11 cellular contexts compared by ENCODE assay signal in the genomic region with DNA sequence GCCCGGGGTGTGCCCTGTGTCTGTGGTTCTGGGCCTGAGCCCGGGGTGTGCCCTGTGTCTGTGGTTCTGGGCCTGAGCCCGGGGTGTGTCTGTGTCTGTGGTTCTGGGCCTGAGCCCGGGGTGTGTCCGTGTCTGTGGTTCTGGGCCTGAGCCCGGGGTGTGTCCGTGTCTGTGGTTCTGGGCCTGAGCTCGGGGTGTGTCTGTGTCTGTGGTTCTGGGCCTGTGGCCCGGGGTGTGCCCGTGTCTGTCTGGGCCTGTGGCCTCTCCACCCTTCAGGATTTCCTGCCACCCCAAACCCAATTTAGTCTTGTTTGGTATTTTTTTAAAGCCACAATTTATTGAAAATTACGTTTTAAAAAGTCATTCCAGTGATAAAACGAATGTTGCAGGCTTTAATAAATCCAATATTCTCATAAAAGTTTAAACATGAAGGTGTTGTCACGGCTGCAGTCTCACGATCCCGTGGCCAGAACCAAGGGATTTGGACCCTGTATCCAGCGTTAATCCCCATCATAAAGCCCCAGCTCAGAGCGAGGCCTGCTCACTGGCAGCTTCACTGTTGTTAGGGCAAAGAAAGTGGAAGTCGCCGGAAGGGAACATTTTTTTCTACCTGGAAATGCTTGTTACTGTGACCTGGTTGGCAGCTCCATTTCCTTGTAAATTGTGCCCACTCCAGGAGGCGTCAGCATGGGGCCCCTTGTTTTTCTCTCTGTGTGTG.
DNase-seq lines count a peak whose midpoint lies in the region; FAIRE-seq and TF ChIP-seq lines count a peak whose summit lies in the region.
"Had no signal": no experiment of that assay in that cellular context is flagged by ENCODE, and none has a peak within 500 bp of the region (broad histone marks: within the 10 kb centered on the region; RNA-seq: fewer than 3 reads in every experiment).

No MANE protein-coding gene starts in this region.

- no peak for TF ChIP-seq EP300 in H1 (IDR thresholded peaks at IDR 0.05; ENCODE audit: borderline replicate concordance in 1 of 2, low read depth in 2 of 2, low read length in 2 of 2)

- H3K9me3 ChIP-seq in H1 (ENCODE audit: insufficient read depth in 2 of 2, low read depth in 1 of 2, low read length in 1 of 2) = no peaks in the 10 kb centered on the region; a peak in 1 of 4 replicates
- peaks cover 11 to 28% of the 10 kb centered on the region in 2 donors for H3K9me3 ChIP-seq in neuronal stem cell (replicated peaks in 1 of 2; ENCODE audit: control insufficient read depth in 2 of 2, insufficient read depth in 1 of 2, low read depth in 1 of 2, low read length in 2 of 2)
- no peaks in the 10 kb centered on the region for H3K9me3 ChIP-seq in WERI-Rb-1 (ENCODE audit: severe bottlenecking)
- H3K9me3 ChIP-seq in ascending aorta = no peaks in the 10 kb centered on the region
- H3K9me3 ChIP-seq: upper lobe of left lung had no signal

- peak overlapping the region in 1 of 2 experiments; percentile 0; a peak in 3 of 4 replicates for H3K4me2 ChIP-seq in H1 (ENCODE audit: insufficient read depth in 1 of 2, low read depth in 2 of 2, low read length in 2 of 2)
- no peak overlapping the region for H3K4me2 ChIP-seq in neuronal stem cell (ENCODE audit: insufficient read depth, low read length, poor library complexity, severe bottlenecking)

- TF ChIP-seq RAD21 in H1 (IDR thresholded peaks at IDR 0.05 in 1 of 2, conservative IDR thresholded peaks at IDR 0.05 in 1 of 2; ENCODE audit: low read depth in 2 of 2, low read length in 2 of 2) = no peak

- no peak overlapping the region for H2BK15ac ChIP-seq in H1 (ENCODE audit: low read length)
- no peak overlapping the region for H2BK15ac ChIP-seq in neuronal stem cell (ENCODE audit: low read length)

- intact Hi-C loops in ascending aorta (cut with DNase I) = no loop called here

- FAIRE-seq in GM12892 (lab: Jason Lieb, UNC) (peak; percentile 21), H1 (lab: Jason Lieb, UNC) (no peak)
- FAIRE-seq: D721Med had no signal

- H3K4me3 Mint-ChIP-seq in activated CD4-positive, alpha-beta memory T cell treated with anti-CD3 and anti-CD28 coated beads, Interleukin-2, amount 10 ng/mL, durations not matched to agents 7 days and 5 days = no peak overlapping the region

- DNase-seq in GM12892 (ENCODE audit: insufficient read length) (no peak), H1 (ENCODE audit: low read depth in 1 of 2, low spot score in 2 of 2) (no peak), neuronal stem cell (ENCODE audit: low spot score) (no peak), NCI-H1930 (lab: John Stamatoyannopoulos, UW) (no peak), WERI-Rb-1 (no peak), ascending aorta (ENCODE audit: low spot score in 2 of 2) (no peak), ACHN (no peak)
- DNase-seq in activated CD4-positive, alpha-beta memory T cell treated with anti-CD3 and anti-CD28 coated beads, Interleukin-2, amount 10 ng/mL, durations not matched to agents 7 days and 5 days = peak; percentile 26
- DNase-seq: NCI-H446 treated with DMSO at 0.1 percent for 48 hours had no signal

- CTCF ChIA-PET in activated CD4-positive, alpha-beta memory T cell treated with anti-CD3 and anti-CD28 coated beads, Interleukin-2, amount 10 ng/mL, durations not matched to agents 7 days and 5 days (lab: Charles Lee) = no interaction called here
- CTCF ChIA-PET in H1 (lab: Charles Lee; ENCODE audit: partially characterized antibody) = no interaction called here

- H3K18ac ChIP-seq in H1 (ENCODE audit: extremely low read depth, low read length) (no peak overlapping the region), neuronal stem cell (ENCODE audit: low read length) (peak overlapping the region; percentile 44)

- in situ Hi-C loops in ACHN (cut with HindIII; ENCODE audit: low pct_ligation_motif_present, low pct_unique_long_range_greater_than_20kb, low sequenced_read_pairs) = no loop called here

- H3K4me1 ChIP-seq in H1 (replicated peaks in 1 of 4; ENCODE audit: control insufficient read depth in 3 of 4, insufficient read depth in 4 of 4, low read length in 3 of 4) (peaks cover 2 to 14% (median 8%) of the 10 kb centered on the region in 4 experiments; a peak in 5 of 7 replicates), neuronal stem cell (ENCODE audit: control insufficient read depth in 2 of 2, insufficient read depth in 1 of 2, low read depth in 1 of 2, low read length in 2 of 2) (peaks cover 0 to 7% of the 10 kb centered on the region in 2 donors), ascending aorta (peaks cover 0 to 2% of the 10 kb centered on the region in 2 donors)

- H4K8ac ChIP-seq in H1 (ENCODE audit: extremely low read depth, insufficient read depth, low read length) = no peak overlapping the region
- H4K8ac ChIP-seq in neuronal stem cell (ENCODE audit: low read depth, low read length) = no peak overlapping the region

- H3K27ac ChIP-seq in H1 (ENCODE audit: low read depth, low read length) (peak overlapping the region; percentile 40; the same call in 1 of the 2 replicates), neuronal stem cell (replicated peaks; ENCODE audit: low read length) (peak overlapping the region; percentile 53), WERI-Rb-1 (no peak overlapping the region), ascending aorta (no peak overlapping the region)

- H3K9ac ChIP-seq in H1 (replicated peaks in 1 of 4; ENCODE audit: extremely low read depth in 1 of 4, low read depth in 3 of 4, low read length in 3 of 4) (no peak overlapping the region), neuronal stem cell (ENCODE audit: low read depth, low read length, poor library complexity) (no peak overlapping the region)

- no peak overlapping the region for H3K14ac ChIP-seq in H1 (ENCODE audit: insufficient read length)
- no peak overlapping the region for H3K14ac ChIP-seq in neuronal stem cell (ENCODE audit: low read length)

- H2BK20ac ChIP-seq in H1 (ENCODE audit: low read length) = no peak overlapping the region

- H3K79me1 ChIP-seq in H1 (ENCODE audit: low read depth, low read length) (peaks cover 16% of the 10 kb centered on the region), neuronal stem cell (ENCODE audit: low read depth, low read length) (peaks cover 16% of the 10 kb centered on the region)

- H3K36me3 ChIP-seq in H1 (ENCODE audit: control insufficient read depth in 2 of 4, insufficient read depth in 4 of 4, low read length in 3 of 4) = peaks cover 6 to 30% (median 15%) of the 10 kb centered on the region in 4 experiments; a peak in 6 of 8 replicates
- peaks cover 30 to 81% of the 10 kb centered on the region in 2 donors for H3K36me3 ChIP-seq in neuronal stem cell (replicated peaks in 1 of 2; ENCODE audit: control insufficient read depth in 2 of 2, insufficient read depth in 2 of 2, low read length in 2 of 2)
- peaks cover 30% of the 10 kb centered on the region for H3K36me3 ChIP-seq in WERI-Rb-1
- peaks cover 11 to 25% of the 10 kb centered on the region in 2 donors for H3K36me3 ChIP-seq in ascending aorta

- H2BK12ac ChIP-seq in H1 (ENCODE audit: low read depth, low read length) (no peak overlapping the region), neuronal stem cell (ENCODE audit: low read length) (no peak overlapping the region)

- no peak overlapping the region for H2BK120ac ChIP-seq in H1 (replicated peaks; ENCODE audit: low read depth, low read length)
- no peak overlapping the region for H2BK120ac ChIP-seq in neuronal stem cell (ENCODE audit: low read depth, low read length)

- TF ChIP-seq POLR2A in GM12892 (IDR thresholded peaks at IDR 0.05; ENCODE audit: low read depth, low read length) (no peak), H1 (IDR thresholded peaks at IDR 0.05; ENCODE audit: control extremely low read depth in 1 of 2, low read depth in 2 of 2, low read length in 2 of 2) (no peak)

- no peak overlapping the region for H3K56ac ChIP-seq in H1 (replicated peaks; ENCODE audit: insufficient read length, low read depth, low read length)

- H3K4me1 Mint-ChIP-seq in activated CD4-positive, alpha-beta memory T cell treated with anti-CD3 and anti-CD28 coated beads, Interleukin-2, amount 10 ng/mL, durations not matched to agents 7 days and 5 days = peaks cover 40% of the 10 kb centered on the region

- H4K91ac ChIP-seq in H1 (replicated peaks; ENCODE audit: insufficient read length, low read length) (no peak overlapping the region), neuronal stem cell (ENCODE audit: low read depth, low read length, poor library complexity) (no peak overlapping the region)

- H3K27ac Mint-ChIP-seq in activated CD4-positive, alpha-beta memory T cell treated with anti-CD3 and anti-CD28 coated beads, Interleukin-2, amount 10 ng/mL, durations not matched to agents 7 days and 5 days = peak overlapping the region; percentile 88

- H3K4ac ChIP-seq in H1 (replicated peaks; ENCODE audit: insufficient read length, low read depth, low read length) (no peak overlapping the region), neuronal stem cell (ENCODE audit: low read length) (no peak overlapping the region)

- WGBS in H1 (ENCODE audit: extremely low coverage in 1 of 2, insufficient coverage in 1 of 2, insufficient read length in 1 of 2, insufficient replicate concordance in 2 of 2, low coverage in 1 of 2, low lambda C conversion rate in 2 of 2, missing lambda C conversion rate in 1 of 2), 2 experiments = 79% methylated on average over 17 of the region's 20 CpGs; no CpG with 5 or more reads in 1 of the 2 experiments
- no CpG with 5 or more reads among the region's 20 CpGs for WGBS in neuronal stem cell (ENCODE audit: extremely low coverage in 2 of 2, insufficient read length in 2 of 2, insufficient replicate concordance in 1 of 2), 2 donors

- H3K79me2 ChIP-seq in H1 (ENCODE audit: control insufficient read depth in 1 of 2, insufficient read depth in 2 of 2, low read length in 2 of 2) = peaks cover 8 to 60% of the 10 kb centered on the region in 2 experiments; a peak in 2 of 4 replicates

- no peaks in the 10 kb centered on the region for H3K27me3 Mint-ChIP-seq in activated CD4-positive, alpha-beta memory T cell treated with anti-CD3 and anti-CD28 coated beads, Interleukin-2, amount 10 ng/mL, durations not matched to agents 7 days and 5 days

- H2BK5ac ChIP-seq in H1 (ENCODE audit: low read depth, low read length) = no peak overlapping the region
- H2BK5ac ChIP-seq in neuronal stem cell (ENCODE audit: low read length) = peak overlapping the region; percentile 17

- H4K20me1 ChIP-seq in H1 (replicated peaks in 1 of 2; ENCODE audit: control insufficient read depth in 1 of 2, insufficient read depth in 2 of 2, low read length in 2 of 2) = peaks cover under 1 to 12% of the 10 kb centered on the region in 2 experiments

- H3K4me3 ChIP-seq in H1 (ENCODE audit: extremely low read depth in 1 of 4, insufficient read depth in 2 of 4, low read depth in 3 of 4, low read length in 4 of 4) = no peak overlapping the region
- no peak overlapping the region for H3K4me3 ChIP-seq in neuronal stem cell (ENCODE audit: low read length in 2 of 2)
- H3K4me3 ChIP-seq in WERI-Rb-1 (ENCODE audit: low read depth, low read length) = no peak overlapping the region
- no peak overlapping the region for H3K4me3 ChIP-seq in ascending aorta
- H3K4me3 ChIP-seq: upper lobe of left lung had no signal

- no peak overlapping the region for H2AFZ ChIP-seq in H1 (ENCODE audit: low read length)
- H2AFZ ChIP-seq in neuronal stem cell (ENCODE audit: low read length) = no peak overlapping the region

- H2AK5ac ChIP-seq in H1 (ENCODE audit: low read depth, low read length) = no peak overlapping the region
- H2AK5ac ChIP-seq in neuronal stem cell (ENCODE audit: low read depth, low read length) = no peak overlapping the region

- no peak overlapping the region for H3K23ac ChIP-seq in H1 (ENCODE audit: insufficient read length)
- H3K23ac ChIP-seq in neuronal stem cell (ENCODE audit: low read depth, low read length, poor library complexity) = no peak overlapping the region

- peaks cover 87% of the 10 kb centered on the region for H3K36me3 Mint-ChIP-seq in activated CD4-positive, alpha-beta memory T cell treated with anti-CD3 and anti-CD28 coated beads, Interleukin-2, amount 10 ng/mL, durations not matched to agents 7 days and 5 days (ENCODE audit: low read depth)

- H3K23me2 ChIP-seq in H1 (ENCODE audit: low read depth, low read length) = no peaks in the 10 kb centered on the region; the same call in 1 of the 2 replicates

- peak overlapping the region; percentile 38 for H4K5ac ChIP-seq in H1 (ENCODE audit: insufficient read length, low read depth, low read length)

- peaks cover 37% of the 10 kb centered on the region for H3K9me3 Mint-ChIP-seq in activated CD4-positive, alpha-beta memory T cell treated with anti-CD3 and anti-CD28 coated beads, Interleukin-2, amount 10 ng/mL, durations not matched to agents 7 days and 5 days

- POLR2A ChIA-PET in activated CD4-positive, alpha-beta memory T cell treated with anti-CD3 and anti-CD28 coated beads, Interleukin-2, amount 10 ng/mL, durations not matched to agents 7 days and 5 days (lab: Charles Lee) = no interaction called here
- POLR2A ChIA-PET in H1 (lab: Charles Lee; ENCODE audit: partially characterized antibody) = interaction anchor here (0.9 kb wide), 1 partner anchor 105 kb away, joined by 4 read pairs; a partner anchor contains a TSS

- H3K27me3 ChIP-seq in H1 (replicated peaks in 1 of 4; ENCODE audit: control insufficient read depth in 3 of 4, extremely low read depth in 1 of 4, insufficient read depth in 3 of 4, low read length in 3 of 4) (no peaks in the 10 kb centered on the region), neuronal stem cell (ENCODE audit: control insufficient read depth in 3 of 3, insufficient read depth in 3 of 3, low read depth in 1 of 3, low read length in 3 of 3) (no peaks in the 10 kb centered on the region), WERI-Rb-1 (ENCODE audit: insufficient read depth, low read depth, severe bottlenecking) (no peaks in the 10 kb centered on the region), ascending aorta (no peaks in the 10 kb centered on the region)
- H3K27me3 ChIP-seq: upper lobe of left lung had no signal

- TF ChIP-seq CTCF in H1 (IDR thresholded peaks at IDR 0.05; ENCODE audit: control extremely low read depth in 1 of 3, insufficient read depth in 1 of 3, low read depth in 1 of 3, low read length in 3 of 3) = no peak
- TF ChIP-seq CTCF in WERI-Rb-1 (IDR thresholded peaks at IDR 0.05; ENCODE audit: low read depth, low read length) = no peak
- no peak for TF ChIP-seq CTCF in ascending aorta (IDR thresholded peaks at IDR 0.05)

Comparison
In these comparisons a context has a peak if more than half of its experiments do, and no peak if none do; other contexts are left out.
1. H3K27ac ChIP-seq: peak in H1 (single experiment) and neuronal stem cell (single experiment); none in WERI-Rb-1 (single experiment) and ascending aorta (0 of 2).